ENCODE assay signal across 9 cellular contexts in the genomic region with DNA sequence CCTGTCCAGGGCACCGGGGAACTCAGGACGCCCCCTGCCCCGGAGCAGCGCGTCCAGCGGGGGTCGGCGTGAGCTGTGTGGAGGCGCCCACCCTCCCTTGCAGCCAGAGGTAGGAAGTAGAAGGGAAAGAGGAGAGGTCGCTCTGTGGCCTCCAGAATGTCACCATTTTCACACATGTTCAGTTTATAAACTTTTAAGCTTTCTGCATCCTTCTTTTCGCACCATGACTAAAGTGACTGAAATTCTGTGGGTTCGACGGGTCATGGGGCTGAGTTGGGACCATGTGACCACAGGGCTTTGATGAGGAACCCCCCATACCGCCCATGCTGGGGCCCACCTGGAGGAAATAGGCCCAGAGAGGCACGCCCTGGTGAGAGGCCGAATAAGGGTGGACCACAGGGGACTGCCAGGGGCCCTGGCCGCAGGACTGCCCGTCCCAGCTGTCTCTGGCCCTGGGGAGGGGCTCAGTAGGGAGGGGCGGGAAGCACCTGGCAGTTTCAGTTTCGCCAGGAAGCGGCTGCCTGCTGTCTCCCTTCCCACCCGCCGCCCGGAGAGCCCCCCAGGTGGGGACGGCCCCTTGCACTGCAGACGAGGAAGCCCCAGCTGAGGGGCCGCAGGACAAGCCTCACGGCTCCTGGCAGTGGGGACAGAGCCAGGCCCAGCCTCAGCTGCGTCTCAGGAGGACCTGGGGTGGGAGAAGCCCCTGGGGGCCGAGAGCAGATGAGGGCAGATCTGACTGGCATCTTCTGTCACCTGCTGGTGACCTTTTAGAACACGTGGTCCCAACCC. TPM values are rescaled to one million over a fixed set of nuclear protein-coding genes. Genes with fewer than 3 reads are reported as not detected.
DNase-seq lines count a peak whose midpoint lies in the region; ATAC-seq and TF ChIP-seq lines count a peak whose summit lies in the region.
"Had no signal": no experiment of that assay in that cellular context is flagged by ENCODE, and none has a peak within 500 bp of the region (broad histone marks: within the 10 kb centered on the region; RNA-seq: fewer than 3 reads in every experiment).

No MANE protein-coding gene starts in this region.

- no peak overlapping the region for H3K4me3 ChIP-seq in left lung

- DNase-seq in left lung (peak in 1 of 2 donors; percentile 77), superior temporal gyrus (ENCODE audit: extremely low spot score) (no peak), HuH-7 (ENCODE audit: low spot score) (no peak), NCI-H1417 treated with DMSO at 0.1 percent for 48 hours (lab: John Stamatoyannopoulos, UW) (no peak), osteocyte (ENCODE audit: extremely low spot score, unreplicated experiment) (no peak)

- intact Hi-C loops in left lung (cut with DNase I) = no loop called here

- H3K27ac ChIP-seq in left lung = no peak overlapping the region

- H3K4me1 ChIP-seq in left lung = peaks cover 0 to 40% of the 10 kb centered on the region in 2 donors

- no peaks in the 10 kb centered on the region for H3K9me3 Mint-ChIP-seq in osteocyte (ENCODE audit: unreplicated experiment)

- H3K27me3 ChIP-seq in left lung = peaks cover 0 to 45% of the 10 kb centered on the region in 2 donors

- H3K27ac Mint-ChIP-seq in osteocyte (ENCODE audit: unreplicated experiment) = no peak overlapping the region

- H3K36me3 ChIP-seq in left lung = no peaks in the 10 kb centered on the region

- H3K36me3 Mint-ChIP-seq in osteocyte (ENCODE audit: unreplicated experiment) = no peaks in the 10 kb centered on the region
- H3K36me3 Mint-ChIP-seq: brain had no signal

- no peaks in the 10 kb centered on the region for H3K4me1 Mint-ChIP-seq in osteocyte (ENCODE audit: unreplicated experiment)

- no peak for TF ChIP-seq POLR2A in GM18505 (IDR thresholded peaks at IDR 0.05; ENCODE audit: borderline replicate concordance, extremely low read depth, insufficient read depth, insufficient read length)

- ATAC-seq in GM18505 (IDR thresholded peaks at IDR 0.05; ENCODE audit: unreplicated experiment) (peak; percentile 49), GM21423 (IDR thresholded peaks at IDR 0.05; ENCODE audit: unreplicated experiment) (peak; percentile 48), HG03442 (IDR thresholded peaks at IDR 0.05; ENCODE audit: unreplicated experiment) (peak; percentile 41), left lung (peak; percentile 31)

- H3K9me3 ChIP-seq in left lung = no peaks in the 10 kb centered on the region

- peaks cover 21% of the 10 kb centered on the region for H3K27me3 Mint-ChIP-seq in osteocyte (ENCODE audit: unreplicated experiment)

- H3K4me3 Mint-ChIP-seq in osteocyte (ENCODE audit: unreplicated experiment) = no peak overlapping the region
- H3K4me3 Mint-ChIP-seq: brain had no signal

- TF ChIP-seq CTCF in left lung (IDR thresholded peaks at IDR 0.05) (no peak), osteocyte (IDR thresholded peaks at IDR 0.05) (no peak)

RNA-seq across cellular contexts. Expression of gene CBFA2T3, which starts 9.0 kb away (rescaled TPM):
- total RNA-seq in left lung (10 to 100 TPM in 1 of 2 donors, 1 to 10 TPM in 1; 8.9 to 10.4 TPM), osteocyte (not detected in 2 replicates)
